ENCODE assay signal across 11 cellular contexts in genomic region chr2:127576433-127577207, GRCh38. TPM values are rescaled to one million over a fixed set of nuclear protein-coding genes. Genes with fewer than 3 reads are reported as not detected.
DNase-seq lines count a peak whose midpoint lies in the region; ATAC-seq, FAIRE-seq and TF ChIP-seq lines count a peak whose summit lies in the region.
"Had no signal": no experiment of that assay in that cellular context is flagged by ENCODE, and none has a peak within 500 bp of the region (broad histone marks: within the 10 kb centered on the region; RNA-seq: fewer than 3 reads in every experiment).

No MANE protein-coding gene starts in this region.

- ATAC-seq in activated CD8-positive, alpha-beta T cell treated with anti-CD3 and anti-CD28 coated beads, Interleukin-2, amount 10 ng/mL, durations not matched to agents 7 days and 5 days = no peak
- ATAC-seq in activated CD8-positive, alpha-beta T cell treated with anti-CD3 and anti-CD28 coated beads for 36 hours = no peak
- no peak for ATAC-seq in HG02759 (IDR thresholded peaks at IDR 0.05; ENCODE audit: unreplicated experiment)
- no peak for ATAC-seq in GM18520 (IDR thresholded peaks at IDR 0.05; ENCODE audit: unreplicated experiment)
- ATAC-seq in GM21515 (IDR thresholded peaks at IDR 0.05; ENCODE audit: unreplicated experiment) = no peak

- no peaks in the 10 kb centered on the region for H4K20me1 ChIP-seq in H1 (replicated peaks in 1 of 2; ENCODE audit: control insufficient read depth in 1 of 2, insufficient read depth in 2 of 2, low read length in 2 of 2)

- H2BK20ac ChIP-seq in H1 (ENCODE audit: low read length) = no peak overlapping the region

- H3K4me3 ChIP-seq in H1 (ENCODE audit: extremely low read depth in 1 of 4, insufficient read depth in 2 of 4, low read depth in 3 of 4, low read length in 4 of 4) = no peak overlapping the region
- H3K4me3 ChIP-seq in mesenchymal stem cell (ENCODE audit: insufficient read depth in 1 of 2, low read depth in 1 of 2, low read length in 2 of 2) = no peak overlapping the region

- no peak for TF ChIP-seq CTCF in activated CD8-positive, alpha-beta T cell treated with anti-CD3 and anti-CD28 coated beads for 36 hours (IDR thresholded peaks at IDR 0.05)
- TF ChIP-seq CTCF in H1 (IDR thresholded peaks at IDR 0.05; ENCODE audit: control extremely low read depth in 1 of 3, insufficient read depth in 1 of 3, low read depth in 1 of 3, low read length in 3 of 3) = no peak

- no peak for TF ChIP-seq EP300 in H1 (IDR thresholded peaks at IDR 0.05; ENCODE audit: borderline replicate concordance in 1 of 2, low read depth in 2 of 2, low read length in 2 of 2)

- H3K14ac ChIP-seq in H1 (ENCODE audit: insufficient read length) = no peak overlapping the region
- peak overlapping the region in 1 of 2 experiments; percentile 63 for H3K14ac ChIP-seq in mesenchymal stem cell (ENCODE audit: low read length in 2 of 2)

- H3K9me3 ChIP-seq in H1 (ENCODE audit: insufficient read depth in 2 of 2, low read depth in 1 of 2, low read length in 1 of 2) (no peaks in the 10 kb centered on the region), mesenchymal stem cell (ENCODE audit: control insufficient read depth, low read length) (no peaks in the 10 kb centered on the region)

- H2AFZ ChIP-seq in H1 (ENCODE audit: low read length) (peak overlapping the region; percentile 4; the same call in 1 of the 2 replicates), mesenchymal stem cell (ENCODE audit: low read depth, low read length) (no peak overlapping the region)

- H2BK120ac ChIP-seq in H1 (replicated peaks; ENCODE audit: low read depth, low read length) (no peak overlapping the region), mesenchymal stem cell (ENCODE audit: low read depth, low read length) (no peak overlapping the region)

- H3K4me2 ChIP-seq in H1 (ENCODE audit: insufficient read depth in 1 of 2, low read depth in 2 of 2, low read length in 2 of 2) (no peak overlapping the region), mesenchymal stem cell (ENCODE audit: low read length, poor library complexity, severe bottlenecking) (no peak overlapping the region)

- intact Hi-C loops in activated CD8-positive, alpha-beta T cell treated with anti-CD3 and anti-CD28 coated beads for 36 hours (cut with micrococcal nuclease) = no loop called here

- H2AK5ac ChIP-seq in H1 (ENCODE audit: low read depth, low read length) (no peak overlapping the region), mesenchymal stem cell (ENCODE audit: low read length, severe bottlenecking) (no peak overlapping the region)

- DNase-seq in activated CD8-positive, alpha-beta T cell treated with anti-CD3 and anti-CD28 coated beads, Interleukin-2, amount 10 ng/mL, durations not matched to agents 7 days and 5 days = no peak
- no peak for DNase-seq in activated CD8-positive, alpha-beta T cell treated with anti-CD3 and anti-CD28 coated beads for 36 hours
- peak in 1 of 2 experiments; percentile 45 for DNase-seq in H1 (ENCODE audit: low read depth in 1 of 2, low spot score in 2 of 2)
- peak; percentile 32 for DNase-seq in mesenchymal stem cell
- peak; percentile 69 for DNase-seq in ureter (ENCODE audit: low spot score)
- DNase-seq: MM.1S; stimulated activated CD4-positive, alpha-beta T cell treated with anti-CD3 and anti-CD28 coated beads, Interleukin-4, amount 100 ng/mL, for 1 hour had no signal

- H3K79me2 ChIP-seq in H1 (ENCODE audit: control insufficient read depth in 1 of 2, insufficient read depth in 2 of 2, low read length in 2 of 2) = no peaks in the 10 kb centered on the region

- POLR2A ChIA-PET in activated CD8-positive, alpha-beta T cell treated with anti-CD3 and anti-CD28 coated beads, Interleukin-2, amount 10 ng/mL, durations not matched to agents 7 days and 5 days (lab: Charles Lee) = no interaction called here
- POLR2A ChIA-PET in activated CD8-positive, alpha-beta T cell treated with anti-CD3 and anti-CD28 coated beads for 36 hours (lab: Charles Lee) = no interaction called here
- POLR2A ChIA-PET in H1 (lab: Charles Lee; ENCODE audit: partially characterized antibody) = no interaction called here

- H3K4ac ChIP-seq in H1 (replicated peaks; ENCODE audit: insufficient read length, low read depth, low read length) = no peak overlapping the region
- no peak overlapping the region for H3K4ac ChIP-seq in mesenchymal stem cell (ENCODE audit: low read depth in 1 of 2, low read length in 2 of 2)

- H3K18ac ChIP-seq in H1 (ENCODE audit: extremely low read depth, low read length) (no peak overlapping the region), mesenchymal stem cell (ENCODE audit: low read depth in 1 of 2, low read length in 2 of 2) (peak overlapping the region in 1 of 2 experiments; percentile 37)

- H3K36me3 Mint-ChIP-seq in activated CD8-positive, alpha-beta T cell treated with anti-CD3 and anti-CD28 coated beads, Interleukin-2, amount 10 ng/mL, durations not matched to agents 7 days and 5 days (ENCODE audit: low read depth) = no peaks in the 10 kb centered on the region
- no peaks in the 10 kb centered on the region for H3K36me3 Mint-ChIP-seq in activated CD8-positive, alpha-beta T cell treated with anti-CD3 and anti-CD28 coated beads for 36 hours (ENCODE audit: low read depth)

- H3K9me3 Mint-ChIP-seq in activated CD8-positive, alpha-beta T cell treated with anti-CD3 and anti-CD28 coated beads, Interleukin-2, amount 10 ng/mL, durations not matched to agents 7 days and 5 days (ENCODE audit: insufficient read depth) = no peaks in the 10 kb centered on the region
- no peaks in the 10 kb centered on the region for H3K9me3 Mint-ChIP-seq in activated CD8-positive, alpha-beta T cell treated with anti-CD3 and anti-CD28 coated beads for 36 hours

- no peak overlapping the region for H3K27ac ChIP-seq in H1 (ENCODE audit: low read depth, low read length)
- no peak overlapping the region for H3K27ac ChIP-seq in mesenchymal stem cell (ENCODE audit: low read length, poor library complexity, severe bottlenecking)

- no peak for FAIRE-seq in H1 (lab: Jason Lieb, UNC)
- FAIRE-seq: frontal cortex had no signal

- H3K79me1 ChIP-seq in H1 (ENCODE audit: low read depth, low read length) (no peaks in the 10 kb centered on the region), mesenchymal stem cell (replicated peaks; ENCODE audit: low read length, poor library complexity, severe bottlenecking) (no peaks in the 10 kb centered on the region)

- H4K5ac ChIP-seq in H1 (ENCODE audit: insufficient read length, low read depth, low read length) = no peak overlapping the region

- no peak overlapping the region; the same call in 1 of the 2 replicates for H4K8ac ChIP-seq in H1 (ENCODE audit: extremely low read depth, insufficient read depth, low read length)
- peak overlapping the region; percentile 39 for H4K8ac ChIP-seq in mesenchymal stem cell (ENCODE audit: low read length)

- no peak overlapping the region for H3K56ac ChIP-seq in H1 (replicated peaks; ENCODE audit: insufficient read length, low read depth, low read length)

- CTCF ChIA-PET in activated CD8-positive, alpha-beta T cell treated with anti-CD3 and anti-CD28 coated beads, Interleukin-2, amount 10 ng/mL, durations not matched to agents 7 days and 5 days (lab: Charles Lee) = interaction anchor here (2.5 kb wide), 2 partner anchors 13 to 15 kb away, joined by 10 to 22 read pairs; no protein-coding TSS in a partner anchor
- CTCF ChIA-PET in activated CD8-positive, alpha-beta T cell treated with anti-CD3 and anti-CD28 coated beads for 36 hours (lab: Charles Lee) = interaction anchor here (3.5 kb wide), 1 partner anchor 14 kb away, joined by 26 read pairs; no protein-coding TSS in a partner anchor
- CTCF ChIA-PET in H1 (lab: Charles Lee; ENCODE audit: partially characterized antibody) = interaction anchor here (1.2 to 5.7 kb wide), 5 partner anchors 16 to 76 kb away, joined by 3 to 54 read pairs (median 3); no protein-coding TSS in a partner anchor

- no peaks in the 10 kb centered on the region for H3K23me2 ChIP-seq in H1 (ENCODE audit: low read depth, low read length)

- TF ChIP-seq POLR2A in H1 (IDR thresholded peaks at IDR 0.05; ENCODE audit: control extremely low read depth in 1 of 2, low read depth in 2 of 2, low read length in 2 of 2) = no peak

- peak overlapping the region; percentile 66 for H3K27ac Mint-ChIP-seq in activated CD8-positive, alpha-beta T cell treated with anti-CD3 and anti-CD28 coated beads, Interleukin-2, amount 10 ng/mL, durations not matched to agents 7 days and 5 days
- no peak overlapping the region for H3K27ac Mint-ChIP-seq in activated CD8-positive, alpha-beta T cell treated with anti-CD3 and anti-CD28 coated beads for 36 hours

- H4K91ac ChIP-seq in H1 (replicated peaks; ENCODE audit: insufficient read length, low read length) (no peak overlapping the region), mesenchymal stem cell (ENCODE audit: low read length) (peak overlapping the region; percentile 74)

- no peaks in the 10 kb centered on the region; a peak in 1 of 7 replicates for H3K4me1 ChIP-seq in H1 (replicated peaks in 1 of 4; ENCODE audit: control insufficient read depth in 3 of 4, insufficient read depth in 4 of 4, low read length in 3 of 4)
- peaks cover 4% of the 10 kb centered on the region for H3K4me1 ChIP-seq in mesenchymal stem cell (ENCODE audit: control insufficient read depth, insufficient read depth, low read depth, low read length)

- no peak for TF ChIP-seq RAD21 in H1 (IDR thresholded peaks at IDR 0.05 in 1 of 2, conservative IDR thresholded peaks at IDR 0.05 in 1 of 2; ENCODE audit: low read depth in 2 of 2, low read length in 2 of 2)

- H3K36me3 ChIP-seq in H1 (ENCODE audit: control insufficient read depth in 2 of 4, insufficient read depth in 4 of 4, low read length in 3 of 4) (no peaks in the 10 kb centered on the region), mesenchymal stem cell (ENCODE audit: control insufficient read depth in 1 of 2, insufficient read depth in 2 of 2, low read depth in 1 of 2, low read length in 2 of 2) (no peaks in the 10 kb centered on the region)

- no peak overlapping the region; the same call in 1 of the 2 replicates for H2BK12ac ChIP-seq in H1 (ENCODE audit: low read depth, low read length)
- peak overlapping the region in 1 of 2 experiments; percentile 80 for H2BK12ac ChIP-seq in mesenchymal stem cell (ENCODE audit: low read length in 2 of 2)

- H3K27me3 ChIP-seq in H1 (replicated peaks in 1 of 4; ENCODE audit: control insufficient read depth in 3 of 4, extremely low read depth in 1 of 4, insufficient read depth in 3 of 4, low read length in 3 of 4) = no peaks in the 10 kb centered on the region; a peak in 1 of 7 replicates
- peaks cover 9 to 16% of the 10 kb centered on the region in 2 experiments for H3K27me3 ChIP-seq in mesenchymal stem cell (ENCODE audit: control insufficient read depth in 1 of 2, insufficient read depth in 1 of 2, low read length in 2 of 2)

- 90% methylated on average over 20 of the region's 26 CpGs; no CpG with 5 or more reads in 1 of the 2 experiments for WGBS in H1 (ENCODE audit: extremely low coverage in 1 of 2, insufficient coverage in 1 of 2, insufficient read length in 1 of 2, insufficient replicate concordance in 2 of 2, low coverage in 1 of 2, low lambda C conversion rate in 2 of 2, missing lambda C conversion rate in 1 of 2), 2 experiments
- WGBS in mesenchymal stem cell = 88% methylated on average over 25 of the region's 26 CpGs

- H3K27me3 Mint-ChIP-seq in activated CD8-positive, alpha-beta T cell treated with anti-CD3 and anti-CD28 coated beads, Interleukin-2, amount 10 ng/mL, durations not matched to agents 7 days and 5 days (ENCODE audit: low read depth) = peaks cover 7% of the 10 kb centered on the region
- no peaks in the 10 kb centered on the region for H3K27me3 Mint-ChIP-seq in activated CD8-positive, alpha-beta T cell treated with anti-CD3 and anti-CD28 coated beads for 36 hours

- H2BK5ac ChIP-seq in H1 (ENCODE audit: low read depth, low read length) = no peak overlapping the region
- H2BK5ac ChIP-seq in mesenchymal stem cell (ENCODE audit: low read depth, low read length, poor library complexity, severe bottlenecking) = no peak overlapping the region

- peaks cover 32% of the 10 kb centered on the region for H3K4me1 Mint-ChIP-seq in activated CD8-positive, alpha-beta T cell treated with anti-CD3 and anti-CD28 coated beads, Interleukin-2, amount 10 ng/mL, durations not matched to agents 7 days and 5 days (ENCODE audit: low read depth)
- H3K4me1 Mint-ChIP-seq in activated CD8-positive, alpha-beta T cell treated with anti-CD3 and anti-CD28 coated beads for 36 hours (ENCODE audit: low read depth) = peaks cover 15% of the 10 kb centered on the region

- no peak overlapping the region for H3K23ac ChIP-seq in H1 (ENCODE audit: insufficient read length)
- H3K23ac ChIP-seq in mesenchymal stem cell (ENCODE audit: low read length in 2 of 2) = no peak overlapping the region

- H3K4me3 Mint-ChIP-seq in activated CD8-positive, alpha-beta T cell treated with anti-CD3 and anti-CD28 coated beads, Interleukin-2, amount 10 ng/mL, durations not matched to agents 7 days and 5 days = no peak overlapping the region
- H3K4me3 Mint-ChIP-seq in activated CD8-positive, alpha-beta T cell treated with anti-CD3 and anti-CD28 coated beads for 36 hours = no peak overlapping the region

- H2BK15ac ChIP-seq in H1 (ENCODE audit: low read length) (no peak overlapping the region), mesenchymal stem cell (ENCODE audit: low read depth, poor library complexity, severe bottlenecking) (peak overlapping the region; percentile 12)

- no peak overlapping the region for H3K9ac ChIP-seq in H1 (replicated peaks in 1 of 4; ENCODE audit: extremely low read depth in 1 of 4, low read depth in 3 of 4, low read length in 3 of 4)
- H3K9ac ChIP-seq in mesenchymal stem cell (ENCODE audit: low read length) = peak overlapping the region; percentile 73

RNA-seq across cellular contexts. Expression of gene MYO7B, which starts 41.1 kb away (rescaled TPM):
- total RNA-seq in activated CD8-positive, alpha-beta T cell treated with anti-CD3 and anti-CD28 coated beads, Interleukin-2, amount 10 ng/mL, durations not matched to agents 7 days and 5 days = 1 to 10 TPM in 1 of 2 experiments, under 1 TPM in 1; 0.82 to 1.2 TPM
- total RNA-seq in activated CD8-positive, alpha-beta T cell treated with anti-CD3 and anti-CD28 coated beads for 36 hours = 1 to 10 TPM in 1 of 2 experiments, under 1 TPM in 1; 0.65 to 1.2 TPM
- not detected in 2 replicates for total RNA-seq in H1 (2021; fragmentation: NEBNext Ultra II Directional; extraction: Animal tissue kit (Norgen Biotek cat#: 25700))
- polyA plus RNA-seq in H1 (2011; rRNA removed) = 0.05 TPM in 1 of 2 replicates, not detected in the other
- not detected for polyA plus RNA-seq in H1 (2011; cell fraction: cytosol; rRNA removed)
- 0.01 TPM for polyA plus RNA-seq in H1 (2011; cell fraction: nucleus; rRNA removed)
- not detected in 4 replicates for polyA plus RNA-seq in H1 (2012, experiment 1 of 2)
- polyA plus RNA-seq in H1 (2012, experiment 2 of 2) = not detected
- polyA plus RNA-seq in H1 (2013, experiment 1 of 2) = not detected
- not detected for polyA plus RNA-seq in H1 (2013, experiment 2 of 2)
- polyA minus RNA-seq in H1 (2011; rRNA and poly(A)+ RNA removed) = not detected in 2 replicates
- polyA minus RNA-seq in H1 (2011; cell fraction: cytosol; rRNA and poly(A)+ RNA removed) = not detected
- not detected for polyA minus RNA-seq in H1 (2011; cell fraction: nucleus; rRNA and poly(A)+ RNA removed)
- polyA plus RNA-seq in mesenchymal stem cell (2013, experiment 1 of 2) = not detected
- polyA plus RNA-seq in mesenchymal stem cell (2013, experiment 2 of 2) = 0.01 TPM
- 0.78 TPM for total RNA-seq in ureter

RNA-seq across cellular contexts. Expression of gene IWS1, which starts 50.3 kb away (rescaled TPM):
- 10 to 100 TPM; 48.4 to 53.3 TPM for total RNA-seq in activated CD8-positive, alpha-beta T cell treated with anti-CD3 and anti-CD28 coated beads, Interleukin-2, amount 10 ng/mL, durations not matched to agents 7 days and 5 days
- 10 to 100 TPM; 52.3 to 53.7 TPM for total RNA-seq in activated CD8-positive, alpha-beta T cell treated with anti-CD3 and anti-CD28 coated beads for 36 hours
- 64.7 and 64.8 TPM in 2 replicates for total RNA-seq in H1 (2021; fragmentation: NEBNext Ultra II Directional; extraction: Animal tissue kit (Norgen Biotek cat#: 25700))
- 15.9 and 18.4 TPM in 2 replicates for polyA plus RNA-seq in H1 (2011; rRNA removed)
- 46.4 TPM for polyA plus RNA-seq in H1 (2011; cell fraction: cytosol; rRNA removed)
- 18.5 TPM for polyA plus RNA-seq in H1 (2011; cell fraction: nucleus; rRNA removed)
- 52.2 to 82.9 TPM (median 60.2 TPM) in 4 replicates for polyA plus RNA-seq in H1 (2012, experiment 1 of 2)
- 3.6 TPM for polyA plus RNA-seq in H1 (2012, experiment 2 of 2)
- 41.3 TPM for polyA plus RNA-seq in H1 (2013, experiment 1 of 2)
- polyA plus RNA-seq in H1 (2013, experiment 2 of 2) = 42.9 TPM
- polyA minus RNA-seq in H1 (2011; rRNA and poly(A)+ RNA removed) = 26.3 and 28.4 TPM in 2 replicates
- 40.9 TPM for polyA minus RNA-seq in H1 (2011; cell fraction: cytosol; rRNA and poly(A)+ RNA removed)
- 36.8 TPM for polyA minus RNA-seq in H1 (2011; cell fraction: nucleus; rRNA and poly(A)+ RNA removed)
- polyA plus RNA-seq in mesenchymal stem cell (2013, experiment 1 of 2) = 32.8 TPM
- 31.3 TPM for polyA plus RNA-seq in mesenchymal stem cell (2013, experiment 2 of 2)
- 43.5 TPM for total RNA-seq in ureter

Comparison
In these comparisons a context has a peak if more than half of its experiments do, and no peak if none do; other contexts are left out.
1. DNase-seq: peak in mesenchymal stem cell (single experiment) and ureter (single experiment); none in activated CD8-positive, alpha-beta T cell treated with anti-CD3 and anti-CD28 coated beads, Interleukin-2, amount 10 ng/mL, durations not matched to agents 7 days and 5 days (single experiment) and activated CD8-positive, alpha-beta T cell treated with anti-CD3 and anti-CD28 coated beads for 36 hours (single experiment).